Comparison of ENCODE assay signal across 14 cellular contexts in the genomic region with DNA sequence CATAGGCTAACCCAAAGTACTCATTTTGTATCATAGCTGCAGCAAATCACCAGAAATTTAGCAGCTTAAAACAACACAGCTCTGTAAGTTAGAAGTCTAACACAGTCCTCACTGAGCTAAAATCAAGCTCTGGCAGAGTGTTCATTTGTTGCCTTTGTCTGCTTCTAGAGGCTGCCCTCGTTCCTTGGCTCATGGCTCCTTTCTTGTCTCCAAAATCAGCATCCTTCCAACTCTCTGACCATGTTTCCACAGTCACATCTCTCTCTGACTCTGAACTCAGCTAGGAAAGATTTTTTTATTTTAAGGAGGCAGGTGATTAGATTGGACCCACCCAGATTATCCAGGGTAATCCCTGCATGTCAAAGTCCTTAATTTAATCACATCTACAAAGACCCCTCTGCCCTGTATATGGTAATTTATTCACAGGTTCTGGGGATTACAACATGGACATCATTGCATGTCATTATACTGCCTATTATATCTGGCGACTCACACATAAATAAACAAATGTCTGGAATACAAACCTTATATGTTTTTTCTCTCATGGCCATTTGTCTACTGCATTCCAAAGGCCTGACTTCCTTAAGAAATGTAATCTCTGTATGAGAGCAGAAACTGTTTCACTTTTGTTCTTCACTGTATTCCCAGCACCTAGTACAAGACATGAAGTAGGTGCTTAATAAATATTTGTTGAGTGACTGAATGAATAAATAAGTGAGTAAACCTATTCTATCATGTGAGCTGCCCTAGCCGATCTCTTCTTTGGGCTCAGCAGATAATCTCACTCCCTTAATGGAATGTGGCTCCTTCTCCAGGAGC. TPM values are rescaled to one million over a fixed set of nuclear protein-coding genes. Genes with fewer than 3 reads are reported as not detected.
DNase-seq lines count a peak whose midpoint lies in the region; ATAC-seq and TF ChIP-seq lines count a peak whose summit lies in the region.
"Had no signal": no experiment of that assay in that cellular context is flagged by ENCODE, and none has a peak within 500 bp of the region (broad histone marks: within the 10 kb centered on the region; RNA-seq: fewer than 3 reads in every experiment).

No MANE protein-coding gene starts in this region.

- no peak for TF ChIP-seq CTCF in progenitor cell of endocrine pancreas (IDR thresholded peaks at IDR 0.05; ENCODE audit: unreplicated experiment)
- TF ChIP-seq CTCF in CD4-positive, alpha-beta T cell (IDR thresholded peaks at IDR 0.05): no peak

- intact Hi-C loops in CD4-positive, alpha-beta T cell (cut with DNase I, micrococcal nuclease): no loop called here

- H3K27me3 Mint-ChIP-seq in progenitor cell of endocrine pancreas: peaks cover 5% of the 10 kb centered on the region
- H3K27me3 Mint-ChIP-seq in activated naive CD8-positive, alpha-beta T cell treated with anti-CD3 and anti-CD28 coated beads, Interleukin-2, amount 50 U/mL, for 24 hours: peaks cover 12% of the 10 kb centered on the region
- H3K27me3 Mint-ChIP-seq in CD4-positive, alpha-beta T cell: peaks cover 9% of the 10 kb centered on the region

- in situ Hi-C loops in HAP-1 (cut with MboI; ENCODE audit: low sequenced_read_pairs): no loop called here

- peaks cover 5% of the 10 kb centered on the region for H3K4me1 Mint-ChIP-seq in progenitor cell of endocrine pancreas (ENCODE audit: low read depth)
- peaks cover 3% of the 10 kb centered on the region for H3K4me1 Mint-ChIP-seq in activated naive CD8-positive, alpha-beta T cell treated with anti-CD3 and anti-CD28 coated beads, Interleukin-2, amount 50 U/mL, for 24 hours
- H3K4me1 Mint-ChIP-seq in CD4-positive, alpha-beta T cell (ENCODE audit: low read depth): no peaks in the 10 kb centered on the region

- DNase-seq in GM03348 (ENCODE audit: low spot score): peak; percentile 44
- DNase-seq in fibroblast of gingiva (ENCODE audit: low read depth): peak; percentile 60
- DNase-seq in progenitor cell of endocrine pancreas (ENCODE audit: low spot score, unreplicated experiment): no peak
- no peak for DNase-seq in HAP-1 (ENCODE audit: low spot score in 2 of 2)
- no peak for DNase-seq in activated naive CD8-positive, alpha-beta T cell treated with anti-CD3 and anti-CD28 coated beads, Interleukin-2, amount 50 U/mL, for 24 hours
- DNase-seq in CD4-positive, alpha-beta T cell: no peak
- DNase-seq: activated CD4-positive, alpha-beta T cell treated with anti-CD3 and anti-CD28 coated beads, Interleukin-2, amount 50 U/mL, for 4 hours; activated effector memory CD4-positive, alpha-beta T cell treated with Interleukin-2 at 50 U/mL for 16 hours; caudate nucleus; CD8-positive, alpha-beta T cell; esophagus squamous epithelium had no signal

- CTCF ChIA-PET in CD4-positive, alpha-beta T cell (lab: Charles Lee): no interaction called here

- H3K9me3 Mint-ChIP-seq in progenitor cell of endocrine pancreas (ENCODE audit: low read depth): no peaks in the 10 kb centered on the region
- H3K9me3 Mint-ChIP-seq in activated naive CD8-positive, alpha-beta T cell treated with anti-CD3 and anti-CD28 coated beads, Interleukin-2, amount 50 U/mL, for 24 hours: no peaks in the 10 kb centered on the region
- no peaks in the 10 kb centered on the region for H3K9me3 Mint-ChIP-seq in CD4-positive, alpha-beta T cell
- H3K9me3 Mint-ChIP-seq: CD8-positive, alpha-beta T cell had no signal

- H3K4me3 ChIP-seq in HAP-1: no peak overlapping the region
- H3K4me3 ChIP-seq: esophagus squamous epithelium had no signal

- H3K9me3 ChIP-seq in HAP-1: no peaks in the 10 kb centered on the region
- H3K9me3 ChIP-seq in CD4-positive, alpha-beta T cell (ENCODE audit: control insufficient read depth, low read length): no peaks in the 10 kb centered on the region
- H3K9me3 ChIP-seq: esophagus squamous epithelium had no signal

- peaks cover 6% of the 10 kb centered on the region for H3K4me1 ChIP-seq in HAP-1

- no peak overlapping the region for H3K27ac ChIP-seq in CD4-positive, alpha-beta T cell (ENCODE audit: low read depth, low read length)
- H3K27ac ChIP-seq: KMS-11 had no signal

- H3K4me3 Mint-ChIP-seq in progenitor cell of endocrine pancreas (ENCODE audit: low read depth): no peak overlapping the region
- no peak overlapping the region for H3K4me3 Mint-ChIP-seq in activated naive CD8-positive, alpha-beta T cell treated with anti-CD3 and anti-CD28 coated beads, Interleukin-2, amount 50 U/mL, for 24 hours
- H3K4me3 Mint-ChIP-seq in CD4-positive, alpha-beta T cell: no peak overlapping the region
- H3K4me3 Mint-ChIP-seq: CD8-positive, alpha-beta T cell had no signal

- peak overlapping the region; percentile 73 for H3K27ac Mint-ChIP-seq in progenitor cell of endocrine pancreas
- no peak overlapping the region for H3K27ac Mint-ChIP-seq in activated naive CD8-positive, alpha-beta T cell treated with anti-CD3 and anti-CD28 coated beads, Interleukin-2, amount 50 U/mL, for 24 hours
- H3K27ac Mint-ChIP-seq in CD4-positive, alpha-beta T cell: no peak overlapping the region
- H3K27ac Mint-ChIP-seq: CD8-positive, alpha-beta T cell had no signal

- ATAC-seq in SK-N-SH treated with all-trans-retinoic acid at 6 μM for 48 hours: peak; percentile 76
- ATAC-seq in HG02970 (IDR thresholded peaks at IDR 0.05; ENCODE audit: low FRiP score, unreplicated experiment): no peak
- no peak for ATAC-seq in activated naive CD8-positive, alpha-beta T cell treated with anti-CD3 and anti-CD28 coated beads, Interleukin-2, amount 50 U/mL, for 24 hours
- ATAC-seq in CD4-positive, alpha-beta T cell (ENCODE audit: poor library complexity): no peak
- ATAC-seq: CD8-positive, alpha-beta T cell had no signal

- peaks cover 13% of the 10 kb centered on the region for H3K27me3 ChIP-seq in HAP-1 (ENCODE audit: low read depth)
- H3K27me3 ChIP-seq in CD4-positive, alpha-beta T cell (ENCODE audit: control insufficient read depth, insufficient read depth, low read length): peaks cover 4% of the 10 kb centered on the region
- H3K27me3 ChIP-seq: esophagus squamous epithelium had no signal

- POLR2A ChIA-PET in CD4-positive, alpha-beta T cell (lab: Charles Lee): no interaction called here

- H3K36me3 ChIP-seq in HAP-1 (replicated peaks): no peaks in the 10 kb centered on the region
- H3K36me3 ChIP-seq: esophagus squamous epithelium had no signal

- H3K36me3 Mint-ChIP-seq in progenitor cell of endocrine pancreas (ENCODE audit: insufficient read depth): no peaks in the 10 kb centered on the region
- H3K36me3 Mint-ChIP-seq in activated naive CD8-positive, alpha-beta T cell treated with anti-CD3 and anti-CD28 coated beads, Interleukin-2, amount 50 U/mL, for 24 hours (ENCODE audit: low read depth): no peaks in the 10 kb centered on the region
- H3K36me3 Mint-ChIP-seq in CD4-positive, alpha-beta T cell (ENCODE audit: low read depth): no peaks in the 10 kb centered on the region
- H3K36me3 Mint-ChIP-seq: CD8-positive, alpha-beta T cell had no signal

TF ChIP-seq in SK-N-SH treated with all-trans-retinoic acid at 6 μM for 48 hours, 23 proteins besides CTCF, POLR2A, EP300 and RAD21:
- TF ChIP-seq ZFP30 (CRISPR knock-in tag; IDR thresholded peaks at IDR 0.05) (no peak), ZNF565 (CRISPR knock-in tag; conservative IDR thresholded peaks at IDR 0.05; ENCODE audit: low read depth) (no peak), TCF4 (CRISPR knock-in tag; IDR thresholded peaks at IDR 0.05; ENCODE audit: borderline replicate concordance) (no peak), GLIS3 (CRISPR knock-in tag; IDR thresholded peaks at IDR 0.05) (no peak)

RNA-seq across cellular contexts. Expression of a gene that starts 15.1 kb away (rescaled TPM):
- 46.2 and 49.3 TPM in 2 replicates for total RNA-seq in progenitor cell of endocrine pancreas
- 1 to 10 TPM; 1.1 to 1.5 TPM for total RNA-seq in CD4-positive, alpha-beta T cell

Comparison
In these comparisons a context has a peak if more than half of its experiments do, and no peak if none do; other contexts are left out.
1. DNase-seq: peak in GM03348 (single experiment) and fibroblast of gingiva (single experiment); none in progenitor cell of endocrine pancreas (single experiment), HAP-1 (0 of 2), activated naive CD8-positive, alpha-beta T cell treated with anti-CD3 and anti-CD28 coated beads, Interleukin-2, amount 50 U/mL, for 24 hours (single experiment) and CD4-positive, alpha-beta T cell (0 of 10).
2. RNA of a gene that starts 15.1 kb away (total RNA-seq): 46.2 to 49.3 TPM in progenitor cell of endocrine pancreas; 1.1 to 1.5 TPM in CD4-positive, alpha-beta T cell; every median in the first group is over 10 times any median in the second.